Comparison of ENCODE assay signal across 2 cellular contexts in genomic region chr12:57622293-57623245, GRCh38.
A peak's percentile ranks its signal among the peaks of the same experiment; 100 is the strongest.
TF ChIP-seq lines count a peak whose summit lies in the region.

No MANE protein-coding gene starts in this region.

TF ChIP-seq in HCT116, 20 proteins besides CTCF, POLR2A, EP300 and RAD21:
- no peak for TF ChIP-seq FOSL1 (IDR thresholded peaks at IDR 0.05; ENCODE audit: low read depth)
- TF ChIP-seq EGR1 (IDR thresholded peaks at IDR 0.05; ENCODE audit: low read depth), result no peak
- no peak for TF ChIP-seq SIN3A (IDR thresholded peaks at IDR 0.05; ENCODE audit: low read depth)
- TF ChIP-seq POLR2AphosphoS5 (IDR thresholded peaks at IDR 0.05; ENCODE audit: low read depth, low read length), result no peak
- no peak for TF ChIP-seq SP1 (IDR thresholded peaks at IDR 0.05; ENCODE audit: low read depth)

TF ChIP-seq in K562, 482 proteins besides CTCF, POLR2A, EP300 and RAD21:
- TF ChIP-seq ZNF280A (IDR thresholded peaks at IDR 0.05; ENCODE audit: low read depth, partially characterized antibody), result no peak
- no peak for TF ChIP-seq ZNF197 (CRISPR knock-in tag; IDR thresholded peaks at IDR 0.05; ENCODE audit: low read depth)
- TF ChIP-seq NR3C1 (CRISPR knock-in tag; IDR thresholded peaks at IDR 0.05), result no peak
- TF ChIP-seq BCOR (IDR thresholded peaks at IDR 0.05), result no peak
- no peak for TF ChIP-seq NR2C1 (IDR thresholded peaks at IDR 0.05)
- TF ChIP-seq NR2C1 (tag; IDR thresholded peaks at IDR 0.05), result no peak
- TF ChIP-seq CBX5 (IDR thresholded peaks at IDR 0.05; ENCODE audit: borderline replicate concordance, low read depth), result no peak
- no peak for TF ChIP-seq MXD1 (CRISPR knock-in tag; IDR thresholded peaks at IDR 0.05; ENCODE audit: borderline replicate concordance, poor library complexity, severe bottlenecking)
- TF ChIP-seq, protein P1, sequence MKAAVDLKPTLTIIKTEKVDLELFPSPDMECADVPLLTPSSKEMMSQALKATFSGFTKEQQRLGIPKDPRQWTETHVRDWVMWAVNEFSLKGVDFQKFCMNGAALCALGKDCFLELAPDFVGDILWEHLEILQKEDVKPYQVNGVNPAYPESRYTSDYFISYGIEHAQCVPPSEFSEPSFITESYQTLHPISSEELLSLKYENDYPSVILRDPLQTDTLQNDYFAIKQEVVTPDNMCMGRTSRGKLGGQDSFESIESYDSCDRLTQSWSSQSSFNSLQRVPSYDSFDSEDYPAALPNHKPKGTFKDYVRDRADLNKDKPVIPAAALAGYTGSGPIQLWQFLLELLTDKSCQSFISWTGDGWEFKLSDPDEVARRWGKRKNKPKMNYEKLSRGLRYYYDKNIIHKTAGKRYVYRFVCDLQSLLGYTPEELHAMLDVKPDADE (conservative IDR thresholded peaks at IDR 0.05; ENCODE audit: control insufficient read depth, low read depth, low read length), result no peak
- TF ChIP-seq ZBTB17 (CRISPR knock-in tag; IDR thresholded peaks at IDR 0.05), result no peak
- TF ChIP-seq SMARCA4 (IDR thresholded peaks at IDR 0.05), result 0 out of 2 replicates have a peak, but pooled peaks have one; percentile 30
- TF ChIP-seq TAL1 (IDR thresholded peaks at IDR 0.05), result peak; percentile 78
- peak; percentile 83 for TF ChIP-seq ZNF75A (CRISPR knock-in tag; IDR thresholded peaks at IDR 0.05)
- TF ChIP-seq PURB (CRISPR knock-in tag; IDR thresholded peaks at IDR 0.05; ENCODE audit: low read depth), result no peak
- no peak for TF ChIP-seq NCOA4 (IDR thresholded peaks at IDR 0.05; ENCODE audit: partially characterized antibody)
- TF ChIP-seq CBFB (CRISPR knock-in tag; IDR thresholded peaks at IDR 0.05), result no peak
- no peak for TF ChIP-seq SMARCC2 (IDR thresholded peaks at IDR 0.05; ENCODE audit: low read depth)
- TF ChIP-seq, protein P2, sequence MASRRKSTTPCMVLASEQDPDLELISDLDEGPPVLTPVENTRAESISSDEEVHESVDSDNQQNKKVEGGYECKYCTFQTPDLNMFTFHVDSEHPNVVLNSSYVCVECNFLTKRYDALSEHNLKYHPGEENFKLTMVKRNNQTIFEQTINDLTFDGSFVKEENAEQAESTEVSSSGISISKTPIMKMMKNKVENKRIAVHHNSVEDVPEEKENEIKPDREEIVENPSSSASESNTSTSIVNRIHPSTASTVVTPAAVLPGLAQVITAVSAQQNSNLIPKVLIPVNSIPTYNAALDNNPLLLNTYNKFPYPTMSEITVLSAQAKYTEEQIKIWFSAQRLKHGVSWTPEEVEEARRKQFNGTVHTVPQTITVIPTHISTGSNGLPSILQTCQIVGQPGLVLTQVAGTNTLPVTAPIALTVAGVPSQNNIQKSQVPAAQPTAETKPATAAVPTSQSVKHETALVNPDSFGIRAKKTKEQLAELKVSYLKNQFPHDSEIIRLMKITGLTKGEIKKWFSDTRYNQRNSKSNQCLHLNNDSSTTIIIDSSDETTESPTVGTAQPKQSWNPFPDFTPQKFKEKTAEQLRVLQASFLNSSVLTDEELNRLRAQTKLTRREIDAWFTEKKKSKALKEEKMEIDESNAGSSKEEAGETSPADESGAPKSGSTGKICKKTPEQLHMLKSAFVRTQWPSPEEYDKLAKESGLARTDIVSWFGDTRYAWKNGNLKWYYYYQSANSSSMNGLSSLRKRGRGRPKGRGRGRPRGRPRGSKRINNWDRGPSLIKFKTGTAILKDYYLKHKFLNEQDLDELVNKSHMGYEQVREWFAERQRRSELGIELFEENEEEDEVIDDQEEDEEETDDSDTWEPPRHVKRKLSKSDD (conservative IDR thresholded peaks at IDR 0.05; ENCODE audit: low read length), result no peak
- TF ChIP-seq ZNF696 (CRISPR knock-in tag; conservative IDR thresholded peaks at IDR 0.05), result no peak
- peak; percentile 46; the same call in 1 of the 2 replicates for TF ChIP-seq NFIC (IDR thresholded peaks at IDR 0.05)
- TF ChIP-seq TEAD4 (IDR thresholded peaks at IDR 0.05; ENCODE audit: low read length), result peak; percentile 55
- TF ChIP-seq TEAD4 (CRISPR knock-in tag; IDR thresholded peaks at IDR 0.05; ENCODE audit: borderline replicate concordance), result no peak
- TF ChIP-seq SMAD1 (IDR thresholded peaks at IDR 0.05; ENCODE audit: low read depth, low read length, partially characterized antibody), result no peak
- peak; percentile 86 for TF ChIP-seq CBFA2T3 (IDR thresholded peaks at IDR 0.05)
- TF ChIP-seq ZNF134 (CRISPR knock-in tag; conservative IDR thresholded peaks at IDR 0.05), result no peak
- peak; percentile 81 for TF ChIP-seq ARID1B (IDR thresholded peaks at IDR 0.05)
- no peak for TF ChIP-seq HINFP (tag; conservative IDR thresholded peaks at IDR 0.05; ENCODE audit: low read depth)
- TF ChIP-seq ZNF507 (tag; conservative IDR thresholded peaks at IDR 0.05), result no peak
- TF ChIP-seq, protein P3, sequence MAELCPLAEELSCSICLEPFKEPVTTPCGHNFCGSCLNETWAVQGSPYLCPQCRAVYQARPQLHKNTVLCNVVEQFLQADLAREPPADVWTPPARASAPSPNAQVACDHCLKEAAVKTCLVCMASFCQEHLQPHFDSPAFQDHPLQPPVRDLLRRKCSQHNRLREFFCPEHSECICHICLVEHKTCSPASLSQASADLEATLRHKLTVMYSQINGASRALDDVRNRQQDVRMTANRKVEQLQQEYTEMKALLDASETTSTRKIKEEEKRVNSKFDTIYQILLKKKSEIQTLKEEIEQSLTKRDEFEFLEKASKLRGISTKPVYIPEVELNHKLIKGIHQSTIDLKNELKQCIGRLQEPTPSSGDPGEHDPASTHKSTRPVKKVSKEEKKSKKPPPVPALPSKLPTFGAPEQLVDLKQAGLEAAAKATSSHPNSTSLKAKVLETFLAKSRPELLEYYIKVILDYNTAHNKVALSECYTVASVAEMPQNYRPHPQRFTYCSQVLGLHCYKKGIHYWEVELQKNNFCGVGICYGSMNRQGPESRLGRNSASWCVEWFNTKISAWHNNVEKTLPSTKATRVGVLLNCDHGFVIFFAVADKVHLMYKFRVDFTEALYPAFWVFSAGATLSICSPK (IDR thresholded peaks at IDR 0.05; ENCODE audit: borderline replicate concordance), result no peak
- TF ChIP-seq ZNF778 (CRISPR knock-in tag; IDR thresholded peaks at IDR 0.05), result no peak
- TF ChIP-seq MLX (CRISPR knock-in tag; conservative IDR thresholded peaks at IDR 0.05), result no peak
- peak; percentile 56 for TF ChIP-seq TCF3 (CRISPR knock-in tag; IDR thresholded peaks at IDR 0.05)
- peak; percentile 69 for TF ChIP-seq CBFA2T2 (conservative IDR thresholded peaks at IDR 0.05)
- no peak for TF ChIP-seq SIRT6 (IDR thresholded peaks at IDR 0.05; ENCODE audit: low read depth, low read length)
- no peak for TF ChIP-seq MTA1 (IDR thresholded peaks at IDR 0.05; ENCODE audit: borderline replicate concordance)
- 0 out of 2 replicates have a peak, but pooled peaks have one; percentile 35 for TF ChIP-seq MTA2 (IDR thresholded peaks at IDR 0.05; ENCODE audit: low read depth)
- TF ChIP-seq CCAR2 (IDR thresholded peaks at IDR 0.05; ENCODE audit: low read depth, low read length), result no peak
- TF ChIP-seq MYBL2 (IDR thresholded peaks at IDR 0.05; ENCODE audit: low read depth), result no peak
- no peak for TF ChIP-seq MYBL2 (CRISPR knock-in tag; IDR thresholded peaks at IDR 0.05; ENCODE audit: borderline replicate concordance)
- TF ChIP-seq, protein P4, sequence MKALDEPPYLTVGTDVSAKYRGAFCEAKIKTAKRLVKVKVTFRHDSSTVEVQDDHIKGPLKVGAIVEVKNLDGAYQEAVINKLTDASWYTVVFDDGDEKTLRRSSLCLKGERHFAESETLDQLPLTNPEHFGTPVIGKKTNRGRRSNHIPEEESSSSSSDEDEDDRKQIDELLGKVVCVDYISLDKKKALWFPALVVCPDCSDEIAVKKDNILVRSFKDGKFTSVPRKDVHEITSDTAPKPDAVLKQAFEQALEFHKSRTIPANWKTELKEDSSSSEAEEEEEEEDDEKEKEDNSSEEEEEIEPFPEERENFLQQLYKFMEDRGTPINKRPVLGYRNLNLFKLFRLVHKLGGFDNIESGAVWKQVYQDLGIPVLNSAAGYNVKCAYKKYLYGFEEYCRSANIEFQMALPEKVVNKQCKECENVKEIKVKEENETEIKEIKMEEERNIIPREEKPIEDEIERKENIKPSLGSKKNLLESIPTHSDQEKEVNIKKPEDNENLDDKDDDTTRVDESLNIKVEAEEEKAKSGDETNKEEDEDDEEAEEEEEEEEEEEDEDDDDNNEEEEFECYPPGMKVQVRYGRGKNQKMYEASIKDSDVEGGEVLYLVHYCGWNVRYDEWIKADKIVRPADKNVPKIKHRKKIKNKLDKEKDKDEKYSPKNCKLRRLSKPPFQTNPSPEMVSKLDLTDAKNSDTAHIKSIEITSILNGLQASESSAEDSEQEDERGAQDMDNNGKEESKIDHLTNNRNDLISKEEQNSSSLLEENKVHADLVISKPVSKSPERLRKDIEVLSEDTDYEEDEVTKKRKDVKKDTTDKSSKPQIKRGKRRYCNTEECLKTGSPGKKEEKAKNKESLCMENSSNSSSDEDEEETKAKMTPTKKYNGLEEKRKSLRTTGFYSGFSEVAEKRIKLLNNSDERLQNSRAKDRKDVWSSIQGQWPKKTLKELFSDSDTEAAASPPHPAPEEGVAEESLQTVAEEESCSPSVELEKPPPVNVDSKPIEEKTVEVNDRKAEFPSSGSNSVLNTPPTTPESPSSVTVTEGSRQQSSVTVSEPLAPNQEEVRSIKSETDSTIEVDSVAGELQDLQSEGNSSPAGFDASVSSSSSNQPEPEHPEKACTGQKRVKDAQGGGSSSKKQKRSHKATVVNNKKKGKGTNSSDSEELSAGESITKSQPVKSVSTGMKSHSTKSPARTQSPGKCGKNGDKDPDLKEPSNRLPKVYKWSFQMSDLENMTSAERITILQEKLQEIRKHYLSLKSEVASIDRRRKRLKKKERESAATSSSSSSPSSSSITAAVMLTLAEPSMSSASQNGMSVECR (CRISPR knock-in tag; IDR thresholded peaks at IDR 0.05), result 0 out of 2 replicates have a peak, but pooled peaks have one; percentile 37
- TF ChIP-seq HES1 (IDR thresholded peaks at IDR 0.05; ENCODE audit: low read depth), result no peak
- TF ChIP-seq DPF2 (IDR thresholded peaks at IDR 0.05), result 0 out of 2 replicates have a peak, but pooled peaks have one; percentile 22
